ENCODE assay signal across 8 cellular contexts in genomic region chr1:27321813-27322568, GRCh38. TPM values are rescaled to one million over a fixed set of nuclear protein-coding genes. Genes with fewer than 3 reads are reported as not detected.
A peak's percentile ranks its signal among the peaks of the same experiment; 100 is the strongest.
DNase-seq lines count a peak whose midpoint lies in the region; ATAC-seq and TF ChIP-seq lines count a peak whose summit lies in the region.

Gene TMEM222, plus strand, starts transcription at chr1:27322163. Its CDS starts 35 bp downstream, at chr1:27322198.

- H3K27me3 Mint-ChIP-seq in CD14-positive monocyte (ENCODE audit: low read depth in 3 of 3) = peaks cover 5 to 8% (median 7%) of the 10 kb centered on the region in 3 donors

- no peaks in the 10 kb centered on the region for H3K9me3 Mint-ChIP-seq in CD14-positive monocyte

- peaks cover 30% of the 10 kb centered on the region for H3K4me1 Mint-ChIP-seq in CD14-positive monocyte

- ATAC-seq in GM19395 (IDR thresholded peaks at IDR 0.05; ENCODE audit: unreplicated experiment) (peak; percentile 91), HG03558 (IDR thresholded peaks at IDR 0.05; ENCODE audit: extremely low read depth, unreplicated experiment) (peak; percentile 62)

- TF ChIP-seq CTCF in CD14-positive monocyte (IDR thresholded peaks at IDR 0.05) = no peak

- H3K4me3 Mint-ChIP-seq in CD14-positive monocyte = peak within 1 kb of the TSS; percentile 89 to 97

- H3K27ac Mint-ChIP-seq in CD14-positive monocyte = peak within 1 kb of the TSS; percentile 97 to 99 (median 98)

- peaks cover 20 to 29% of the 10 kb centered on the region in 2 donors for H3K36me3 Mint-ChIP-seq in CD14-positive monocyte

- intact Hi-C loops in CD14-positive monocyte (cut with micrococcal nuclease) = loop anchor here in 1 of 2 donors (10.0 kb wide), 1 partner anchor 343 kb away; no protein-coding TSS in a partner anchor

- DNase-seq in CD14-positive monocyte (ENCODE audit: low spot score) = peak; percentile 98
- DNase-seq in NCI-H748 (lab: John Stamatoyannopoulos, UW; ENCODE audit: unreplicated experiment) = peak; percentile 95
- peak; percentile 96 for DNase-seq in activated CD4-positive, alpha-beta T cell treated with anti-CD3 and anti-CD28 coated beads, Interleukin-2, amount 50 U/mL, for 1 hour
- peak; percentile 69 for DNase-seq in cortex of kidney (lab: John Stamatoyannopoulos, UW)
- DNase-seq in left kidney (ENCODE audit: low read depth, low spot score) = peak; percentile 99
- peak; percentile 98 for DNase-seq in stimulated activated CD4-positive, alpha-beta T cell treated with anti-CD3 and anti-CD28 coated beads, Interleukin-1b, Interleukin-23, amount 100 ng/mL, for 48 hours

RNA-seq across cellular contexts. Expression of gene TMEM222, which starts in this region (rescaled TPM):
- 10 to 100 TPM; 23.2 to 24.6 TPM for polyA plus RNA-seq in CD14-positive monocyte

Comparison
In these comparisons a context has a peak if more than half of its experiments do, and no peak if none do; other contexts are left out.
1. Peak in every context shown above with its lines: DNase-seq and ATAC-seq.